ENCODE assay signal across 1 cellular context in the genomic region with DNA sequence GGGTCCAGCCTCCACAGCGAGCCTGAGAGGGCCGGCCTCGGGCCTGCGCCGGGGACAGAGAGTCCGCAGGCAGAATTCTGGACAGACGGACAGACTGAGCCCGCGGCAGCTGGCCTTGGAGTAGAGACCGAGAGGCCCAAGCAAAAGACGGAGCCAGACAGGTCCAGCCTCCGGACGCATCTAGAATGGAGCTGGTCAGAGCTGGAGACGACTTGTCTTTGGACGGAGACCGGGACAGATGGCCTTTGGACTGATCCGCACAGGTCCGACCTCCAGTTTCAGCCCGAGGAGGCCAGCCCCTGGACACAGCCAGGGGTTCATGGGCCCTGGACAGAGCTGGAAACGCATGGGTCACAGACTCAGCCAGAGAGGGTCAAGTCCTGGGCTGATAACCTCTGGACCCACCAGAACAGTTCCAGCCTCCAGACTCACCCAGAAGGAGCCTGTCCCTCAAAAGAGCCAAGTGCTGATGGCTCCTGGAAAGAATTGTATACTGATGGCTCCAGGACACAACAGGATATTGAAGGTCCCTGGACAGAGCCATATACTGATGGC.
TF ChIP-seq lines count a peak whose summit lies in the region.

No MANE protein-coding gene starts in this region.

TF ChIP-seq in endothelial cell of umbilical vein, 7 proteins besides CTCF, POLR2A, EP300 and RAD21:
- TF ChIP-seq JUN (IDR thresholded peaks at IDR 0.05; ENCODE audit: borderline replicate concordance, insufficient read depth, insufficient read length, low read depth) (no peak), EZH2 (IDR thresholded peaks at IDR 0.05; ENCODE audit: borderline replicate concordance, low read depth, low read length, severe bottlenecking) (no peak), POLR2AphosphoS5 (IDR thresholded peaks at IDR 0.05; ENCODE audit: insufficient read depth, low read depth, low read length) (no peak), FOS (IDR thresholded peaks at IDR 0.05; ENCODE audit: borderline replicate concordance, insufficient read depth, low read length) (no peak)
